Comparison of ENCODE assay signal across 8 cellular contexts in the genomic region with DNA sequence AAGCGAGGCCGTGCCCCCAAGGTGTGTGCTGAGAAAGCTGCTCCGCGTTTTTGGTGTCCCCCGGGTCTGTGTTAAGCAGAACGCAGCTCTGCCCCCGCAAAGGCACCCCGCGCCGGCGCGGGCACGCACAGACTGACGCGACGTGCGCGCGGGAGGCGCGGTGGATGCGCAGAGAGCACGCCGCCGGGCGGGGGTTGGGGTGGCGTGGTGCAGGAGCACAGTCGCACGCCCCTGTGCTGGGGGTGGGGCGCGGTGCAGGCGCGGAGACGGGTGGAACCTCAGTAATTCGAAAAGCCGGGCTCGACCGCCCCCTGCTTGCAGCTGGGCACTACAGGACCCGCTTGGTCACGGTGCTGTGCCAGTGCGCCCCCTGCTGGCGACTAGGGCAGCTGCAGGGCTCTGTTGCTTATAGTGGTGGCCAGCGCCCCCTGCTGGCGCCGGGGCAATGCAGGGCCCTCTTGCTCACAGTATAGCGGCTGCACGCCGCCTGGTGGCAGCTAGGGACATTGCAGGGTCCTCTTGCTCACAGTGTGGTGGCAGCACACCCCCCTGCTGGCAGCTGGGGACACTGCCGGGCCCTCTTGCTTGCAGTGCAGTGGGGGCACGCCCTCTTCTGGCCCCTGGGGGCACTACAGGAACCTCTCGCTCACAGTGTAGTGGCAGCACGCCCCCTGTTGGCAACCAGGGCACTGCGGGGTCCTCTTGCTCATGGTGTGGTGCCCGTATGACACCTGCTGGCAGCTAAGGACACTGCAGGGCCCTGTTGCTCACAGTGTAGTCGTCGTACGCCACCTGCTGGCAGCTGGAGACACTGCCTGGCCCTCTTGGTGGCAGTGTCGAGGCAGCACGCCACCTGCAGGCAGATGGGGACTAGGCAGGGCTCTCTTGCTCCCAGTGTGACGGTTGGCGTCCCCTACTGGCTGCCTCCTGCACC.
DNase-seq lines count a peak whose midpoint lies in the region; ATAC-seq and TF ChIP-seq lines count a peak whose summit lies in the region.
"Not testable (repeated sequence)": the region's sequence is repeated elsewhere in the genome, so short reads cannot be mapped to it uniquely, and the experiment has no call there.

No MANE protein-coding gene starts in this region.

- intact Hi-C loops in ovary (cut with DNase I), result not testable (repeated sequence)

- not testable (repeated sequence) for H3K4me1 ChIP-seq in ovary (ENCODE audit: insufficient read depth); upper lobe of left lung

- ATAC-seq in GM18505 (IDR thresholded peaks at IDR 0.05; ENCODE audit: unreplicated experiment) (peak; percentile 94), HG02588 (IDR thresholded peaks at IDR 0.05; ENCODE audit: unreplicated experiment) (peak; percentile 90), upper lobe of left lung (ENCODE audit: low FRiP score in 2 of 2) (peak in 1 of 2 donors; percentile 67)

- H3K27ac ChIP-seq in ovary, upper lobe of left lung: not testable (repeated sequence)

- not testable (repeated sequence) for TF ChIP-seq CTCF in ovary (IDR thresholded peaks at IDR 0.05)
- TF ChIP-seq CTCF in upper lobe of left lung (IDR thresholded peaks at IDR 0.05), result peak in 5 of 6 experiments; percentile 25 to 63 (median 42)

- not testable (repeated sequence) for TF ChIP-seq POLR2A in GM18505 (IDR thresholded peaks at IDR 0.05; ENCODE audit: borderline replicate concordance, extremely low read depth, insufficient read depth, insufficient read length); ovary (IDR thresholded peaks at IDR 0.05); upper lobe of left lung (IDR thresholded peaks at IDR 0.05)

- WGBS in ovary, 3 donors, result 84% methylated on average over 55 to 61 of the region's 61 CpGs
- 88 to 98% methylated on average over 36 to 56 of the region's 61 CpGs for WGBS in upper lobe of left lung, 2 donors

- not testable (repeated sequence) for H3K9me3 ChIP-seq in ovary, upper lobe of left lung

- TF ChIP-seq EP300 in ovary (IDR thresholded peaks at IDR 0.05); upper lobe of left lung (IDR thresholded peaks at IDR 0.05): not testable (repeated sequence)

- H3K36me3 ChIP-seq in ovary, upper lobe of left lung: not testable (repeated sequence)

- not testable (repeated sequence) for H3K4me3 ChIP-seq in ovary, upper lobe of left lung

- not testable (repeated sequence) for H3K27me3 ChIP-seq in ovary, upper lobe of left lung

- peak; percentile 33 for DNase-seq in LHCN-M2 (ENCODE audit: low read depth)
- peak; percentile 48 for DNase-seq in SKM-1 treated with dmso at 0.1 percent for 144 hours (lab: John Stamatoyannopoulos, UW; ENCODE audit: unreplicated experiment)
- DNase-seq in activated T-helper 1 cell treated with Interleukin-2 at 50 U/mL for 16 hours (ENCODE audit: low read depth), result peak; percentile 25
- peak; percentile 26 for DNase-seq in fibroblast of the conjunctiva (ENCODE audit: low read depth)
- DNase-seq in ovary, result peak in 4 of 5 donors; percentile 15 to 39 (median 20)
- peak; percentile 41 to 87 for DNase-seq in upper lobe of left lung
